8 cellular contexts compared by ENCODE assay signal in genomic region chr11:120326228-120326627, GRCh38. TPM values are rescaled to one million over a fixed set of nuclear protein-coding genes. Genes with fewer than 3 reads are reported as not detected.
A peak's percentile ranks its signal among the peaks of the same experiment; 100 is the strongest.
DNase-seq lines count a peak whose midpoint lies in the region; ATAC-seq, FAIRE-seq and TF ChIP-seq lines count a peak whose summit lies in the region.

No MANE protein-coding gene starts in this region.

- H3K9ac ChIP-seq in astrocyte (ENCODE audit: low read length) = peak overlapping the region; percentile 92
- H3K9ac ChIP-seq in iPS-20b (ENCODE audit: low read depth, low read length) = peak overlapping the region; percentile 88; the same call in 1 of the 2 replicates

- H3K4me3 ChIP-seq in astrocyte (ENCODE audit: insufficient read depth, low read depth, low read length) = peak overlapping the region; percentile 70
- peak overlapping the region; percentile 86 for H3K4me3 ChIP-seq in iPS-20b (ENCODE audit: low read length)
- peak overlapping the region; percentile 76 for H3K4me3 ChIP-seq in testis

- peak overlapping the region; percentile 87 for H3K4me2 ChIP-seq in astrocyte (ENCODE audit: low read length)

- intact Hi-C loops in testis (cut with DNase I; ENCODE audit: low total_unique reads) = no loop called here

- H2AFZ ChIP-seq in astrocyte (ENCODE audit: low read depth, low read length) = no peak overlapping the region

- no peak for TF ChIP-seq POLR2A in testis (IDR thresholded peaks at IDR 0.05)

- H3K9me3 ChIP-seq in astrocyte (ENCODE audit: insufficient read depth, low read depth, low read length) = no peaks in the 10 kb centered on the region
- no peaks in the 10 kb centered on the region for H3K9me3 ChIP-seq in iPS-20b (ENCODE audit: insufficient read depth, low read depth, low read length)
- no peaks in the 10 kb centered on the region for H3K9me3 ChIP-seq in testis

- FAIRE-seq in astrocyte (lab: Jason Lieb, UNC) = no peak

- in situ Hi-C loops in GM13976 (cut with MboI; ENCODE audit: low sequenced_read_pairs, unreplicated experiment) = no loop called here

- no peaks in the 10 kb centered on the region for H3K27me3 ChIP-seq in astrocyte (ENCODE audit: insufficient read depth, low read length)
- H3K27me3 ChIP-seq in iPS-20b (ENCODE audit: insufficient read depth, low read length) = peaks cover 17% of the 10 kb centered on the region; the same call in 1 of the 2 replicates
- no peaks in the 10 kb centered on the region for H3K27me3 ChIP-seq in testis

- peaks cover 9% of the 10 kb centered on the region for H3K36me3 ChIP-seq in astrocyte (ENCODE audit: insufficient read depth, low read length)
- peaks cover 15% of the 10 kb centered on the region for H3K36me3 ChIP-seq in iPS-20b (ENCODE audit: insufficient read depth, low read depth, low read length)
- no peaks in the 10 kb centered on the region for H3K36me3 ChIP-seq in testis (ENCODE audit: low read depth, missing control alignments)

- H3K4me1 ChIP-seq in astrocyte (ENCODE audit: insufficient read depth, low read length) = peaks cover 38% of the 10 kb centered on the region
- H3K4me1 ChIP-seq in iPS-20b (ENCODE audit: insufficient read depth, low read length) = peaks cover 7% of the 10 kb centered on the region; the same call in 1 of the 2 replicates
- H3K4me1 ChIP-seq in testis = peaks cover 16% of the 10 kb centered on the region

- no peaks in the 10 kb centered on the region for H3K9me3 Mint-ChIP-seq in T-helper 1 cell treated with Interleukin-12 subunit alpha and Interleukin-12 subunit beta and Interleukin-4 antibody, amounts not matched to agents 30 μg/mL and 1 μg/mL, for 36 hours
- no peaks in the 10 kb centered on the region for H3K9me3 Mint-ChIP-seq in astrocyte (ENCODE audit: unreplicated experiment)

- DNase-seq in T-helper 1 cell (no peak), astrocyte (ENCODE audit: low read depth) (peak; percentile 84), testis (no peak), GM13976 (ENCODE audit: low spot score) (no peak)

- H3K79me2 ChIP-seq in astrocyte (ENCODE audit: insufficient read depth, low read length) = peaks cover 36% of the 10 kb centered on the region

- H3K36me3 Mint-ChIP-seq in T-helper 1 cell treated with Interleukin-12 subunit alpha and Interleukin-12 subunit beta and Interleukin-4 antibody, amounts not matched to agents 30 μg/mL and 1 μg/mL, for 36 hours (ENCODE audit: low read depth) = peaks cover 3% of the 10 kb centered on the region
- H3K36me3 Mint-ChIP-seq in astrocyte (ENCODE audit: low read depth, unreplicated experiment) = peaks cover 4% of the 10 kb centered on the region

- no peaks in the 10 kb centered on the region for H4K20me1 ChIP-seq in astrocyte (ENCODE audit: insufficient read depth, low read length)

- peak overlapping the region; percentile 59 for H3K4me3 Mint-ChIP-seq in T-helper 1 cell treated with Interleukin-12 subunit alpha and Interleukin-12 subunit beta and Interleukin-4 antibody, amounts not matched to agents 30 μg/mL and 1 μg/mL, for 36 hours
- peak overlapping the region; percentile 92 for H3K4me3 Mint-ChIP-seq in astrocyte (ENCODE audit: unreplicated experiment)

- H3K27me3 Mint-ChIP-seq in T-helper 1 cell treated with Interleukin-12 subunit alpha and Interleukin-12 subunit beta and Interleukin-4 antibody, amounts not matched to agents 30 μg/mL and 1 μg/mL, for 36 hours (ENCODE audit: low read depth) = peaks cover 65% of the 10 kb centered on the region
- peaks cover 5% of the 10 kb centered on the region for H3K27me3 Mint-ChIP-seq in astrocyte (ENCODE audit: low read depth, unreplicated experiment)

- WGBS in testis, 2 donors = 20 to 21% methylated on average over 3 of the region's 3 CpGs

- no peak for ATAC-seq in HG02852 (IDR thresholded peaks at IDR 0.05; ENCODE audit: unreplicated experiment)
- no peak for ATAC-seq in GM21619 (IDR thresholded peaks at IDR 0.05; ENCODE audit: unreplicated experiment)

- H3K27ac Mint-ChIP-seq in T-helper 1 cell treated with Interleukin-12 subunit alpha and Interleukin-12 subunit beta and Interleukin-4 antibody, amounts not matched to agents 30 μg/mL and 1 μg/mL, for 36 hours = no peak overlapping the region
- H3K27ac Mint-ChIP-seq in astrocyte (ENCODE audit: unreplicated experiment) = peak overlapping the region; percentile 90

- TF ChIP-seq CTCF in astrocyte (IDR thresholded peaks at IDR 0.05; ENCODE audit: insufficient read depth, low read depth, low read length) (no peak), testis (IDR thresholded peaks at IDR 0.05) (no peak), GM13976 (IDR thresholded peaks at IDR 0.05; ENCODE audit: borderline replicate concordance, control extremely low read depth, extremely low read depth, insufficient read depth, missing control alignments) (no peak)

- peaks cover 18% of the 10 kb centered on the region for H3K4me1 Mint-ChIP-seq in T-helper 1 cell treated with Interleukin-12 subunit alpha and Interleukin-12 subunit beta and Interleukin-4 antibody, amounts not matched to agents 30 μg/mL and 1 μg/mL, for 36 hours (ENCODE audit: low read depth)
- peaks cover 28% of the 10 kb centered on the region for H3K4me1 Mint-ChIP-seq in astrocyte (ENCODE audit: low read depth, unreplicated experiment)

- H3K27ac ChIP-seq in astrocyte (ENCODE audit: low read depth, low read length) = peak overlapping the region; percentile 83
- H3K27ac ChIP-seq in iPS-20b (ENCODE audit: low read length) = no peak overlapping the region
- H3K27ac ChIP-seq in testis = peak overlapping the region; percentile 91 to 95

RNA-seq across cellular contexts. Expression of gene TLCD5, which starts 1.1 kb away (rescaled TPM):
- 9.3 and 9.5 TPM in 2 replicates for total RNA-seq in astrocyte
- 10 to 100 TPM; 12.6 to 14.0 TPM for total RNA-seq in testis
- polyA plus RNA-seq in testis (ENCODE audit: insufficient read depth, low read depth, low replicate concordance) = 7.9 TPM

RNA-seq across cellular contexts. Expression of gene ARHGEF12, which starts 10.0 kb away (rescaled TPM):
- 78.0 and 83.1 TPM in 2 replicates for total RNA-seq in astrocyte
- total RNA-seq in testis = 10 to 100 TPM; 72.7 to 74.1 TPM
- 26.6 TPM for polyA plus RNA-seq in testis (ENCODE audit: insufficient read depth, low read depth, low replicate concordance)
